Comparison of ENCODE assay signal across 1 cellular context in the genomic region with DNA sequence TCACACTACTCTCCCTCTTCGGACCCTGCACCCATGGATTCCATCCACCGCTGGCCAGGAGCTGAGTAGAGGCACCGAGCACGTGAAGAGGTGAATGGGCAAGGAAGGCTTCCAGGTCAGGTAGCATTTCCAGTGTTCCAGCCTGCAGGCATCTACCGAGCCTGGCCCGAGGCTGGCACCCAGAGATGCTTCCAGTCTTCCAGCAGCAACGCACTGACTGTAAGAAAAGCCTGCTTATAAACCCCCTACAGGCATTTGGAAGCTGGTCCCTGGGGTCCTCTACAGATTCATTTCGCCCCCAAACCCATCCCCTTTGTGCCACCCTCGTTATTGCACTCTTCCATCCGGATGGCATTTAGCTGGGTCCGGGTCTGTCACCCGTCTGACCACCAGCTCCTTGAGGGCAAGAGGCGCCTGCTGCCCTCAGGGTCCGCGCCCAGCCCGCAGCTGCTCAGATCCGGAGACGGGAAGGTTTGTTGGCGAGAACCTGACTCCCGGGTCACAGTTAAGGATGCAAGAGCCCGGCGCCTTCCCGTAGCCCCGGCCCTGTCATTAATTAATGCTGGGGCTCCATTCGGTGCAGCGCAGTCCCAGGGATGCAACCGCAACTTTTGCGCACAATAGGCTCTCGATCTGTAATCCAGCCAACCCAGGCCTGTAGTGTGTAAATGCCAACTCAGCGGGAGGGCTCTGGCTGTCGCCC.
TF ChIP-seq lines count a peak whose summit lies in the region.

No MANE protein-coding gene starts in this region.

TF ChIP-seq in GM12878, 131 proteins besides CTCF, POLR2A, EP300 and RAD21 (continued from another document):
- TF ChIP-seq, protein P1, sequence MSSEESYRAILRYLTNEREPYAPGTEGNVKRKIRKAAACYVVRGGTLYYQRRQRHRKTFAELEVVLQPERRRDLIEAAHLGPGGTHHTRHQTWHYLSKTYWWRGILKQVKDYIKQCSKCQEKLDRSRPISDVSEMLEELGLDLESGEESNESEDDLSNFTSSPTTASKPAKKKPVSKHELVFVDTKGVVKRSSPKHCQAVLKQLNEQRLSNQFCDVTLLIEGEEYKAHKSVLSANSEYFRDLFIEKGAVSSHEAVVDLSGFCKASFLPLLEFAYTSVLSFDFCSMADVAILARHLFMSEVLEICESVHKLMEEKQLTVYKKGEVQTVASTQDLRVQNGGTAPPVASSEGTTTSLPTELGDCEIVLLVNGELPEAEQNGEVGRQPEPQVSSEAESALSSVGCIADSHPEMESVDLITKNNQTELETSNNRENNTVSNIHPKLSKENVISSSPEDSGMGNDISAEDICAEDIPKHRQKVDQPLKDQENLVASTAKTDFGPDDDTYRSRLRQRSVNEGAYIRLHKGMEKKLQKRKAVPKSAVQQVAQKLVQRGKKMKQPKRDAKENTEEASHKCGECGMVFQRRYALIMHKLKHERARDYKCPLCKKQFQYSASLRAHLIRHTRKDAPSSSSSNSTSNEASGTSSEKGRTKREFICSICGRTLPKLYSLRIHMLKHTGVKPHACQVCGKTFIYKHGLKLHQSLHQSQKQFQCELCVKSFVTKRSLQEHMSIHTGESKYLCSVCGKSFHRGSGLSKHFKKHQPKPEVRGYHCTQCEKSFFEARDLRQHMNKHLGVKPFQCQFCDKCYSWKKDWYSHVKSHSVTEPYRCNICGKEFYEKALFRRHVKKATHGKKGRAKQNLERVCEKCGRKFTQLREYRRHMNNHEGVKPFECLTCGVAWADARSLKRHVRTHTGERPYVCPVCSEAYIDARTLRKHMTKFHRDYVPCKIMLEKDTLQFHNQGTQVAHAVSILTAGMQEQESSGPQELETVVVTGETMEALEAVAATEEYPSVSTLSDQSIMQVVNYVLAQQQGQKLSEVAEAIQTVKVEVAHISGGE (CRISPR knock-in tag; IDR thresholded peaks at IDR 0.05): no peak
- TF ChIP-seq FOS (IDR thresholded peaks at IDR 0.05; ENCODE audit: borderline replicate concordance, extremely low read depth, insufficient read length): no peak
- TF ChIP-seq IRF4 (IDR thresholded peaks at IDR 0.05; ENCODE audit: low read depth, low read length): no peak
- no peak for TF ChIP-seq MEF2B (IDR thresholded peaks at IDR 0.05; ENCODE audit: partially characterized antibody, poor library complexity, severe bottlenecking)
- TF ChIP-seq SUPT20H (IDR thresholded peaks at IDR 0.05; ENCODE audit: borderline replicate concordance, control insufficient read depth, low read depth, low read length): no peak
- TF ChIP-seq MTA2 (IDR thresholded peaks at IDR 0.05; ENCODE audit: low read depth): no peak
- TF ChIP-seq TAF1 (IDR thresholded peaks at IDR 0.05; ENCODE audit: borderline replicate concordance, low read depth, low read length): no peak
- no peak for TF ChIP-seq STAT3 (IDR thresholded peaks at IDR 0.05; ENCODE audit: low read depth, low read length)
- TF ChIP-seq, protein P2, sequence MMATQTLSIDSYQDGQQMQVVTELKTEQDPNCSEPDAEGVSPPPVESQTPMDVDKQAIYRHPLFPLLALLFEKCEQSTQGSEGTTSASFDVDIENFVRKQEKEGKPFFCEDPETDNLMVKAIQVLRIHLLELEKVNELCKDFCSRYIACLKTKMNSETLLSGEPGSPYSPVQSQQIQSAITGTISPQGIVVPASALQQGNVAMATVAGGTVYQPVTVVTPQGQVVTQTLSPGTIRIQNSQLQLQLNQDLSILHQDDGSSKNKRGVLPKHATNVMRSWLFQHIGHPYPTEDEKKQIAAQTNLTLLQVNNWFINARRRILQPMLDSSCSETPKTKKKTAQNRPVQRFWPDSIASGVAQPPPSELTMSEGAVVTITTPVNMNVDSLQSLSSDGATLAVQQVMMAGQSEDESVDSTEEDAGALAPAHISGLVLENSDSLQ (IDR thresholded peaks at IDR 0.05): no peak
- TF ChIP-seq PML (IDR thresholded peaks at IDR 0.05; ENCODE audit: low read length): no peak
